19 cellular contexts compared by ENCODE assay signal in genomic region chr5:641331-641765, GRCh38. TPM values are rescaled to one million over a fixed set of nuclear protein-coding genes. Genes with fewer than 3 reads are reported as not detected.
DNase-seq lines count a peak whose midpoint lies in the region; TF ChIP-seq lines count a peak whose summit lies in the region.
"Had no signal": no experiment of that assay in that cellular context is flagged by ENCODE, and none has a peak within 500 bp of the region (broad histone marks: within the 10 kb centered on the region; RNA-seq: fewer than 3 reads in every experiment).

No MANE protein-coding gene starts in this region.

- H3K4me2 ChIP-seq in OCI-LY7 (ENCODE audit: low read length): no peak overlapping the region
- H3K4me2 ChIP-seq: BLaER1 had no signal

- no peak overlapping the region for H3K27ac ChIP-seq in OCI-LY7 (ENCODE audit: low read depth, low read length, poor library complexity, severe bottlenecking)
- no peak overlapping the region for H3K27ac ChIP-seq in spleen
- H3K27ac ChIP-seq: 22Rv1, BLaER1, C4-2B, GM23248 had no signal

- H2AFZ ChIP-seq in OCI-LY7 (ENCODE audit: low read length): no peak overlapping the region
- H2AFZ ChIP-seq: GM23248 had no signal

- no peaks in the 10 kb centered on the region for H3K9me3 Mint-ChIP-seq in activated T-cell treated with anti-CD3 and anti-CD28 coated beads, Interleukin-2, amount 50 U/mL, for 24 hours
- H3K9me3 Mint-ChIP-seq: CD4-positive, CD25-positive, alpha-beta regulatory T cell; CD8-positive, alpha-beta T cell had no signal

- H3K4me3 ChIP-seq in OCI-LY7 (ENCODE audit: low read depth, low read length, poor library complexity, severe bottlenecking) (no peak overlapping the region), spleen (no peak overlapping the region)
- H3K4me3 ChIP-seq: BLaER1, GM23248 had no signal

- H3K36me3 Mint-ChIP-seq in activated T-cell treated with anti-CD3 and anti-CD28 coated beads, Interleukin-2, amount 50 U/mL, for 24 hours (ENCODE audit: low read depth): peaks cover 93% of the 10 kb centered on the region

- H3K4me3 Mint-ChIP-seq in activated T-cell treated with anti-CD3 and anti-CD28 coated beads, Interleukin-2, amount 50 U/mL, for 24 hours: no peak overlapping the region
- H3K4me3 Mint-ChIP-seq: B cell; CD4-positive, CD25-positive, alpha-beta regulatory T cell; CD8-positive, alpha-beta T cell had no signal

- DNase-seq in activated T-cell treated with anti-CD3 and anti-CD28 coated beads, Interleukin-2, amount 50 U/mL, for 24 hours: peak; percentile 18
- DNase-seq in activated T-cell treated with anti-CD3 and anti-CD28 coated beads for 4 hours: no peak
- no peak for DNase-seq in OCI-LY7 (ENCODE audit: low spot score)
- DNase-seq in foreskin melanocyte: peak; percentile 89
- peak; percentile 22 for DNase-seq in spleen
- no peak for DNase-seq in HEK293T (ENCODE audit: extremely low spot score)
- no peak for DNase-seq in NCI-H1417 (lab: John Stamatoyannopoulos, UW)
- DNase-seq: Caco-2; CD4-positive, CD25-positive, alpha-beta regulatory T cell; CD8-positive, alpha-beta T cell; DMS153; DND-41; GM23248; H7; HCEC 1CT had no signal

- TSS peak; percentile 50 for BruUV-seq in OCI-LY7 (replicated peaks; lab: Mats Ljungman, UMichigan)

- TF ChIP-seq CTCF in OCI-LY7 (conservative IDR thresholded peaks at IDR 0.05; ENCODE audit: low read length) (no peak), spleen (IDR thresholded peaks at IDR 0.05 in 8 of 11, conservative IDR thresholded peaks at IDR 0.05 in 3 of 11) (no peak)

- TF ChIP-seq POLR2A in spleen (IDR thresholded peaks at IDR 0.05): no peak

- H3K9me3 ChIP-seq in OCI-LY7 (ENCODE audit: low read length) (no peaks in the 10 kb centered on the region), spleen (no peaks in the 10 kb centered on the region)
- H3K9me3 ChIP-seq: BLaER1, Caco-2 had no signal

- 84 to 96% (median 91%) methylated on average over 11 to 14 of the region's 14 CpGs for WGBS in spleen, 5 donors

- CTCF ChIA-PET in OCI-LY7 (lab: Charles Lee; ENCODE audit: unreplicated experiment) (no interaction called here), HEK293T (lab: Yijun Ruan, JAX) (no interaction called here)

- intact Hi-C loops in OCI-LY7 (cut with micrococcal nuclease; ENCODE audit: unreplicated experiment) (no loop called here), spleen (cut with DNase I; ENCODE audit: low total_unique reads) (no loop called here)

- no peaks in the 10 kb centered on the region for H3K27me3 Mint-ChIP-seq in activated T-cell treated with anti-CD3 and anti-CD28 coated beads, Interleukin-2, amount 50 U/mL, for 24 hours
- H3K27me3 Mint-ChIP-seq: B cell; CD4-positive, CD25-positive, alpha-beta regulatory T cell had no signal

- H3K9me2 ChIP-seq in OCI-LY7 (ENCODE audit: insufficient read depth, low read length): no peaks in the 10 kb centered on the region

- H4K20me1 ChIP-seq in OCI-LY7 (ENCODE audit: insufficient read depth, low read length): no peaks in the 10 kb centered on the region

- no peak overlapping the region for H3K27ac Mint-ChIP-seq in activated T-cell treated with anti-CD3 and anti-CD28 coated beads, Interleukin-2, amount 50 U/mL, for 24 hours
- H3K27ac Mint-ChIP-seq: B cell; CD4-positive, CD25-positive, alpha-beta regulatory T cell; CD8-positive, alpha-beta T cell had no signal

- POLR2A ChIA-PET in OCI-LY7 (lab: Charles Lee): no interaction called here
- POLR2A ChIA-PET in HEK293T (lab: Yijun Ruan, JAX): no interaction called here

- H3K36me3 ChIP-seq in OCI-LY7 (ENCODE audit: insufficient read depth, low read length) (peaks cover 89% of the 10 kb centered on the region), spleen (peaks cover 6 to 98% (median 57%) of the 10 kb centered on the region in 6 donors)

- H3K79me2 ChIP-seq in OCI-LY7 (ENCODE audit: insufficient read depth, low read depth, low read length): no peaks in the 10 kb centered on the region

- H3K4me1 ChIP-seq in OCI-LY7 (ENCODE audit: insufficient read depth, low read length, poor library complexity, severe bottlenecking) (peaks cover 15% of the 10 kb centered on the region), spleen (peaks cover 0 to 14% (median 0%) of the 10 kb centered on the region in 6 donors)
- H3K4me1 ChIP-seq: Caco-2 had no signal

- H3K4me1 Mint-ChIP-seq in activated T-cell treated with anti-CD3 and anti-CD28 coated beads, Interleukin-2, amount 50 U/mL, for 24 hours (ENCODE audit: low read depth): no peaks in the 10 kb centered on the region

- H3K27me3 ChIP-seq in spleen (replicated peaks in 1 of 7): no peaks in the 10 kb centered on the region
- H3K27me3 ChIP-seq: BLaER1 had no signal

TF ChIP-seq in HEK293T, 16 proteins besides CTCF, POLR2A, EP300 and RAD21:
- TF ChIP-seq PKNOX1 (IDR thresholded peaks at IDR 0.05) (no peak), ZNF384 (IDR thresholded peaks at IDR 0.05) (no peak), SP1 (IDR thresholded peaks at IDR 0.05) (no peak), SUZ12 (IDR thresholded peaks at IDR 0.05) (no peak), FOXK2 (IDR thresholded peaks at IDR 0.05) (no peak), NFRKB (IDR thresholded peaks at IDR 0.05) (no peak), ELF4 (IDR thresholded peaks at IDR 0.05) (no peak), BHLHE40 (IDR thresholded peaks at IDR 0.05; ENCODE audit: borderline replicate concordance) (no peak), FOXA1 (IDR thresholded peaks at IDR 0.05) (no peak), ARNT (IDR thresholded peaks at IDR 0.05) (no peak), HDGF (IDR thresholded peaks at IDR 0.05; ENCODE audit: borderline replicate concordance) (no peak), LEF1 (IDR thresholded peaks at IDR 0.05; ENCODE audit: borderline replicate concordance) (no peak), L3MBTL2 (conservative IDR thresholded peaks at IDR 0.05) (no peak), FOXM1 (IDR thresholded peaks at IDR 0.05; ENCODE audit: borderline replicate concordance) (no peak), TARDBP (IDR thresholded peaks at IDR 0.05) (no peak), CTBP1 (IDR thresholded peaks at IDR 0.05; ENCODE audit: borderline replicate concordance) (no peak)

RNA-seq across cellular contexts. Expression of gene CEP72, which starts 29.2 kb away (rescaled TPM):
- 26.9 and 27.2 TPM in 2 replicates for total RNA-seq in OCI-LY7 (2014; rRNA removed; shearing (Covaris generic))
- 41.1 and 42.7 TPM in 2 replicates for total RNA-seq in OCI-LY7 (2022)
- 10 to 100 TPM in 4 of 7 donors, 1 to 10 TPM in 3; 8.5 to 13.1 (median 10.4) TPM for total RNA-seq in spleen
- 1 to 10 TPM; 2.1 to 4.5 (median 2.9) TPM for polyA plus RNA-seq in spleen

RNA-seq across cellular contexts. Expression of gene TPPP, which starts 51.8 kb away (rescaled TPM):
- not detected in 2 replicates for total RNA-seq in OCI-LY7 (2014; rRNA removed; shearing (Covaris generic))
- total RNA-seq in OCI-LY7 (2022) (not detected in 2 replicates), spleen (10 to 100 TPM in 1 of 7 donors, 1 to 10 TPM in 6; 2.4 to 12.2 (median 4.4) TPM)
- polyA plus RNA-seq in spleen: under 1 TPM; 0.30 to 0.83 (median 0.41) TPM
- total RNA-seq: B cell, GM23248 had no signal
- polyA plus RNA-seq: GM23248 had no signal

Comparison
In these comparisons a context has a peak if more than half of its experiments do, and no peak if none do; other contexts are left out.
1. DNase-seq: peak in activated T-cell treated with anti-CD3 and anti-CD28 coated beads, Interleukin-2, amount 50 U/mL, for 24 hours (single experiment), foreskin melanocyte (single experiment) and spleen (single experiment); none in activated T-cell treated with anti-CD3 and anti-CD28 coated beads for 4 hours (single experiment), OCI-LY7 (single experiment), HEK293T (single experiment) and NCI-H1417 (0 of 3).